ENCODE assay signal across 16 cellular contexts in genomic region chr15:58498821-58499580, GRCh38.
DNase-seq lines count a peak whose midpoint lies in the region; ATAC-seq, FAIRE-seq and TF ChIP-seq lines count a peak whose summit lies in the region.
"Had no signal": no experiment of that assay in that cellular context is flagged by ENCODE, and none has a peak within 500 bp of the region (broad histone marks: within the 10 kb centered on the region; RNA-seq: fewer than 3 reads in every experiment).

No MANE protein-coding gene starts in this region.

- H3K9me3 ChIP-seq in H9 (ENCODE audit: control insufficient read depth, low read depth, low read length): no peaks in the 10 kb centered on the region

- H4K20me1 ChIP-seq in H9 (ENCODE audit: control insufficient read depth, insufficient read depth, insufficient read length): no peaks in the 10 kb centered on the region

- H3K79me1 ChIP-seq in H9 (ENCODE audit: insufficient read depth, low read depth, low read length, poor library complexity, severe bottlenecking): no peaks in the 10 kb centered on the region

- no peaks in the 10 kb centered on the region for H3K36me3 Mint-ChIP-seq in H9 (ENCODE audit: insufficient read depth in 1 of 3, low read depth in 3 of 3)
- no peaks in the 10 kb centered on the region for H3K36me3 Mint-ChIP-seq in activated naive CD8-positive, alpha-beta T cell treated with anti-CD3 and anti-CD28 coated beads, Interleukin-2, amount 50 U/mL, for 24 hours (ENCODE audit: low read depth)
- H3K36me3 Mint-ChIP-seq: CD14-positive monocyte, mesothelial cell of epicardium had no signal

- no peaks in the 10 kb centered on the region for H3K79me2 ChIP-seq in ACC112 (ENCODE audit: control insufficient read depth, insufficient read depth, low read length, unreplicated experiment)
- H3K79me2 ChIP-seq in H9 (ENCODE audit: insufficient read depth, low read length): no peaks in the 10 kb centered on the region

- H2BK120ac ChIP-seq in H9 (ENCODE audit: low read depth, low read length, poor library complexity, severe bottlenecking): no peak overlapping the region

- no peak overlapping the region for H3K56ac ChIP-seq in H9 (ENCODE audit: insufficient read length, low read depth, low read length)

- H3K4me3 Mint-ChIP-seq in H9: no peak overlapping the region
- H3K4me3 Mint-ChIP-seq in activated naive CD8-positive, alpha-beta T cell treated with anti-CD3 and anti-CD28 coated beads, Interleukin-2, amount 50 U/mL, for 24 hours: no peak overlapping the region
- H3K4me3 Mint-ChIP-seq: activated CD8-positive, alpha-beta T cell treated with anti-CD3 and anti-CD28 coated beads, Interleukin-2, amount 10 ng/mL, durations not matched to agents 7 days and 5 days; CD14-positive monocyte; mesothelial cell of epicardium had no signal

- H3K4me3 ChIP-seq in ACC112 (ENCODE audit: low read depth, low read length) (no peak overlapping the region; the same call in 1 of the 2 replicates), bronchial epithelial cell (ENCODE audit: low read depth, low read length) (no peak overlapping the region)
- H3K4me3 ChIP-seq: skin epidermis had no signal

- no peak overlapping the region for H3K4ac ChIP-seq in H9 (ENCODE audit: low read depth, low read length)

- TF ChIP-seq CTCF in H9 (conservative IDR thresholded peaks at IDR 0.05): no peak
- no peak for TF ChIP-seq CTCF in bronchial epithelial cell (IDR thresholded peaks at IDR 0.05; ENCODE audit: insufficient read depth, low read length, severe bottlenecking)

- H3K27me3 ChIP-seq in ACC112 (ENCODE audit: insufficient read depth, low read length): no peaks in the 10 kb centered on the region
- no peaks in the 10 kb centered on the region for H3K27me3 ChIP-seq in H9 (ENCODE audit: insufficient read depth, low read length)
- no peaks in the 10 kb centered on the region for H3K27me3 ChIP-seq in bronchial epithelial cell (ENCODE audit: control insufficient read depth, insufficient read depth, low read length)

- H3K23ac ChIP-seq in H9 (ENCODE audit: insufficient read length, low read depth, low read length): no peak overlapping the region

- no peak overlapping the region; the same call in 1 of the 2 replicates for H3K14ac ChIP-seq in H9 (ENCODE audit: insufficient read depth, low read length)

- no peak for ATAC-seq in activated naive CD8-positive, alpha-beta T cell treated with anti-CD3 and anti-CD28 coated beads, Interleukin-2, amount 50 U/mL, for 24 hours
- ATAC-seq in GM21825 (IDR thresholded peaks at IDR 0.05; ENCODE audit: unreplicated experiment): no peak
- ATAC-seq in GM18519 (IDR thresholded peaks at IDR 0.05; ENCODE audit: low FRiP score, unreplicated experiment): no peak
- ATAC-seq: activated CD8-positive, alpha-beta T cell treated with anti-CD3 and anti-CD28 coated beads, Interleukin-2, amount 10 ng/mL, durations not matched to agents 7 days and 5 days; SK-N-SH treated with all-trans-retinoic acid at 6 μM for 48 hours had no signal

- peak overlapping the region; percentile 85 for H2AFZ ChIP-seq in ACC112 (ENCODE audit: low read length, unreplicated experiment)
- no peak overlapping the region for H2AFZ ChIP-seq in H9 (ENCODE audit: low read length)

- H2BK5ac ChIP-seq in H9 (ENCODE audit: insufficient read length, low read length): no peak overlapping the region

- no peaks in the 10 kb centered on the region; a peak in 2 of 5 replicates for H3K9me3 Mint-ChIP-seq in H9
- H3K9me3 Mint-ChIP-seq in activated naive CD8-positive, alpha-beta T cell treated with anti-CD3 and anti-CD28 coated beads, Interleukin-2, amount 50 U/mL, for 24 hours: no peaks in the 10 kb centered on the region
- H3K9me3 Mint-ChIP-seq: CD14-positive monocyte, mesothelial cell of epicardium had no signal

- no CpG with 5 or more reads among the region's 8 CpGs for WGBS in H9 (ENCODE audit: extremely low coverage, insufficient read length, low lambda C conversion rate)

- no peak overlapping the region for H3K4me2 ChIP-seq in H9 (ENCODE audit: insufficient read depth, insufficient read length, low read length)
- H3K4me2 ChIP-seq: KMS-11 had no signal

- no peak overlapping the region for H2AK5ac ChIP-seq in H9 (ENCODE audit: insufficient read length, low read length)

- peak overlapping the region; percentile 91 for H3K27ac ChIP-seq in ACC112 (ENCODE audit: low read depth, low read length)
- H3K27ac ChIP-seq in H9 (ENCODE audit: insufficient read length, low read depth, low read length): no peak overlapping the region
- H3K27ac ChIP-seq: KMS-11 had no signal

- no peak overlapping the region for H4K8ac ChIP-seq in H9 (replicated peaks; ENCODE audit: insufficient read length, low read depth, low read length)

- H2BK15ac ChIP-seq in H9 (ENCODE audit: low read depth, low read length): no peak overlapping the region

- no peaks in the 10 kb centered on the region for H3K36me3 ChIP-seq in ACC112 (ENCODE audit: insufficient read depth, low read length)
- no peaks in the 10 kb centered on the region for H3K36me3 ChIP-seq in bronchial epithelial cell (ENCODE audit: control insufficient read depth, insufficient read depth, low read length)

- H3K4me1 Mint-ChIP-seq in H9: peaks cover 10 to 11% of the 10 kb centered on the region in 2 experiments
- H3K4me1 Mint-ChIP-seq in activated naive CD8-positive, alpha-beta T cell treated with anti-CD3 and anti-CD28 coated beads, Interleukin-2, amount 50 U/mL, for 24 hours: peaks cover 13% of the 10 kb centered on the region

- H3T11ph ChIP-seq in H9 (ENCODE audit: low read length): no peak overlapping the region

- no peaks in the 10 kb centered on the region for H3K23me2 ChIP-seq in H9 (ENCODE audit: insufficient read length, low read depth, low read length, poor library complexity, severe bottlenecking)

- DNase-seq in H9 (no peak), bronchial epithelial cell (ENCODE audit: low read depth) (peak; percentile 13), left kidney (ENCODE audit: low read depth, low spot score) (peak; percentile 92), NCI-H2081 (lab: John Stamatoyannopoulos, UW) (no peak)
- DNase-seq in activated naive CD8-positive, alpha-beta T cell treated with anti-CD3 and anti-CD28 coated beads, Interleukin-2, amount 50 U/mL, for 24 hours: no peak
- DNase-seq: activated CD8-positive, alpha-beta T cell treated with anti-CD3 and anti-CD28 coated beads, Interleukin-2, amount 10 ng/mL, durations not matched to agents 7 days and 5 days; NCI-H345 had no signal

- no peak for FAIRE-seq in bronchial epithelial cell (lab: Jason Lieb, UNC)
- FAIRE-seq: frontal cortex had no signal

- no peak overlapping the region for H2BK20ac ChIP-seq in H9 (ENCODE audit: low read depth, low read length, poor library complexity, severe bottlenecking)

- H4K5ac ChIP-seq in H9 (ENCODE audit: insufficient read length, low read depth, low read length): no peak overlapping the region

- no peak overlapping the region for H3K9ac ChIP-seq in H9 (ENCODE audit: extremely low read depth, insufficient read length, low read length)
- H3K9ac ChIP-seq: KMS-11 had no signal

- H4K91ac ChIP-seq in H9 (ENCODE audit: insufficient read length, low read depth, low read length): no peak overlapping the region

- no peak overlapping the region for H2BK12ac ChIP-seq in H9 (ENCODE audit: insufficient read length, low read depth, low read length)

- H3K27me3 Mint-ChIP-seq in H9 (ENCODE audit: low read depth): no peaks in the 10 kb centered on the region
- no peaks in the 10 kb centered on the region for H3K27me3 Mint-ChIP-seq in activated naive CD8-positive, alpha-beta T cell treated with anti-CD3 and anti-CD28 coated beads, Interleukin-2, amount 50 U/mL, for 24 hours

- no peak overlapping the region for H3K27ac Mint-ChIP-seq in H9
- no peak overlapping the region for H3K27ac Mint-ChIP-seq in activated naive CD8-positive, alpha-beta T cell treated with anti-CD3 and anti-CD28 coated beads, Interleukin-2, amount 50 U/mL, for 24 hours
- H3K27ac Mint-ChIP-seq: activated CD8-positive, alpha-beta T cell treated with anti-CD3 and anti-CD28 coated beads, Interleukin-2, amount 10 ng/mL, durations not matched to agents 7 days and 5 days; CD14-positive monocyte; mesothelial cell of epicardium had no signal

- H3K4me1 ChIP-seq in ACC112 (ENCODE audit: control insufficient read depth, insufficient read depth, low read length, unreplicated experiment): peaks cover 22% of the 10 kb centered on the region
- no peaks in the 10 kb centered on the region for H3K4me1 ChIP-seq in H9 (ENCODE audit: insufficient read depth, low read length)

- H3K18ac ChIP-seq in H9 (ENCODE audit: insufficient read length, low read depth, low read length): peak overlapping the region; percentile 17

Comparison
In these comparisons a context has a peak if more than half of its experiments do, and no peak if none do; other contexts are left out.
1. DNase-seq: peak in bronchial epithelial cell (single experiment) and left kidney (single experiment); none in H9 (single experiment), NCI-H2081 (0 of 2) and activated naive CD8-positive, alpha-beta T cell treated with anti-CD3 and anti-CD28 coated beads, Interleukin-2, amount 50 U/mL, for 24 hours (single experiment).